In the genomic region with DNA sequence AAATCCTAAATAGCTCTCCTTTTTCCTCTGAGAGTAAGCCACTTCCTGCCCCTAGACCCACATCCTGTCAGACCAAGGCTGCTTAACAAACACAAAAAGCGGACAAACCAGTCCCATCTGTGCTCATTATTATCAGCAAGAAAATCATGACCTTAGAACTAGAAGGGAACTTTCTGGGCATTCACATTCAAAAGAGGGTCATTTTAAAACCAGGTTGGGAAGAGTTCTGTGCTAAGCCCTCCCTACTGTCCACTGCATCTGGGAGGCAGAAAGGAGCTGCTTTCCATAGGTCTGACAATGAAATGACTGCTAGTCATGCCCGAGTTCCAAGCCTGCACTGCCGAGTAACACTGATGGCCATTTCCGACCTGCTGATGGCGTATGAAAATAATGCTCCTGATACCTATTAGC, we compare ENCODE assay signal across 8 cellular contexts. TPM values are rescaled to one million over a fixed set of nuclear protein-coding genes. Genes with fewer than 3 reads are reported as not detected.
A peak's percentile ranks its signal among the peaks of the same experiment; 100 is the strongest.
DNase-seq lines count a peak whose midpoint lies in the region; ATAC-seq, FAIRE-seq and TF ChIP-seq lines count a peak whose summit lies in the region.

No MANE protein-coding gene starts in this region.

- no peaks in the 10 kb centered on the region for H3F3A ChIP-seq in PC-3 (ENCODE audit: low read length, unreplicated experiment)

- TF ChIP-seq CTCF in AG10803 (conservative IDR thresholded peaks at IDR 0.05; ENCODE audit: low read length) (no peak), PC-3 (conservative IDR thresholded peaks at IDR 0.05; ENCODE audit: low read depth, low read length) (no peak)

- intact Hi-C loops in PC-3 (cut with micrococcal nuclease), result no loop called here

- peaks cover 96% of the 10 kb centered on the region for H3K79me2 ChIP-seq in PC-3 (ENCODE audit: low read length)

- FAIRE-seq in RCC 7860 (lab: Jason Lieb, UNC), result no peak

- peak overlapping the region; percentile 86 to 87 for H3K27ac Mint-ChIP-seq in effector memory CD8-positive, alpha-beta T cell

- H3K27ac ChIP-seq in PC-3 (ENCODE audit: low read length), result peak overlapping the region; percentile 54
- no peak overlapping the region for H3K27ac ChIP-seq in caudate nucleus (ENCODE audit: low read depth, low read length)

- H3K9me3 Mint-ChIP-seq in effector memory CD8-positive, alpha-beta T cell, result no peaks in the 10 kb centered on the region

- peak overlapping the region; percentile 70 to 72 for H3K4me3 Mint-ChIP-seq in effector memory CD8-positive, alpha-beta T cell

- no TSS peak for BruUV-seq in PC-3 (replicated peaks; lab: Mats Ljungman, UMichigan)

- peaks cover 42% of the 10 kb centered on the region for H3K36me3 ChIP-seq in PC-3 (ENCODE audit: low read depth, low read length)

- H4K20me1 ChIP-seq in PC-3 (ENCODE audit: low read length), result peaks cover 85% of the 10 kb centered on the region

- peaks cover 85% of the 10 kb centered on the region for H3K4me1 ChIP-seq in PC-3 (ENCODE audit: insufficient read depth, low read length)

- CTCF ChIA-PET in PC-3 (lab: Charles Lee), result interaction anchor here (0.6 kb wide), 1 partner anchor 8 kb away, joined by 3 read pairs; no protein-coding TSS in a partner anchor

- no peaks in the 10 kb centered on the region for H3K27me3 Mint-ChIP-seq in effector memory CD8-positive, alpha-beta T cell

- H3K9me2 ChIP-seq in PC-3 (replicated peaks; ENCODE audit: low read length), result no peaks in the 10 kb centered on the region

- peak overlapping the region; percentile 78 for H3K4me2 ChIP-seq in PC-3 (ENCODE audit: low read length)

- H3K9ac ChIP-seq in PC-3 (ENCODE audit: low read length), result no peak overlapping the region

- no peak overlapping the region for H2AFZ ChIP-seq in PC-3 (ENCODE audit: low read length)

- H3K4me3 ChIP-seq in AG10803 (ENCODE audit: low read length) (no peak overlapping the region), PC-3 (ENCODE audit: low read length) (peak overlapping the region; percentile 25)

- DNase-seq in AG10803 (ENCODE audit: low read depth), result peak; percentile 54
- DNase-seq in PC-3, result peak; percentile 81
- peak; percentile 40 to 56 (median 49) for DNase-seq in effector memory CD8-positive, alpha-beta T cell
- DNase-seq in pons (ENCODE audit: low spot score), result peak; percentile 32
- no peak for DNase-seq in RCC 7860 (ENCODE audit: low spot score)
- DNase-seq in caudate nucleus (lab: John Stamatoyannopoulos, UW), result no peak

- no peaks in the 10 kb centered on the region for H3K9me3 ChIP-seq in PC-3 (ENCODE audit: low read length)

- peak; percentile 49 for ATAC-seq in GM18499 (IDR thresholded peaks at IDR 0.05; ENCODE audit: insufficient read depth, unreplicated experiment)
- ATAC-seq in HG02973 (IDR thresholded peaks at IDR 0.05; ENCODE audit: unreplicated experiment), result peak; percentile 61
- peak; percentile 50 for ATAC-seq in PC-3
- ATAC-seq in effector memory CD8-positive, alpha-beta T cell (replicated peaks), result peak; percentile 80

- POLR2A ChIA-PET in PC-3 (lab: Charles Lee; ENCODE audit: unreplicated experiment), result no interaction called here

- H3K36me3 Mint-ChIP-seq in effector memory CD8-positive, alpha-beta T cell (ENCODE audit: insufficient read depth), result peaks cover 81% of the 10 kb centered on the region

- no peaks in the 10 kb centered on the region for H3K27me3 ChIP-seq in PC-3 (ENCODE audit: low read length)

- H3K4me1 Mint-ChIP-seq in effector memory CD8-positive, alpha-beta T cell (ENCODE audit: low read depth in 2 of 2), result peaks cover 71 to 80% of the 10 kb centered on the region in 2 donors

RNA-seq across cellular contexts. Expression of a gene that starts 15.4 kb away (rescaled TPM):
- total RNA-seq in PC-3 (2014; rRNA removed), result 182 and 200 TPM in 2 replicates

Comparison
In these comparisons a context has a peak if more than half of its experiments do, and no peak if none do; other contexts are left out.
1. DNase-seq: peak in AG10803 (single experiment), PC-3 (single experiment), effector memory CD8-positive, alpha-beta T cell (3 of 3) and pons (single experiment); none in RCC 7860 (single experiment) and caudate nucleus (0 of 61).
2. Peak in every context shown above with its lines, with median percentiles within 50 percentile points of each other: ATAC-seq.